Comparison of ENCODE assay signal across 8 cellular contexts in genomic region chr19:18000981-18001836, GRCh38. TPM values are rescaled to one million over a fixed set of nuclear protein-coding genes. Genes with fewer than 3 reads are reported as not detected.
A peak's percentile ranks its signal among the peaks of the same experiment; 100 is the strongest.
DNase-seq lines count a peak whose midpoint lies in the region; ATAC-seq, FAIRE-seq and TF ChIP-seq lines count a peak whose summit lies in the region.

No MANE protein-coding gene starts in this region.

- H4K91ac ChIP-seq in IMR-90 (ENCODE audit: insufficient read depth, low read depth, low read length), result peak overlapping the region; percentile 56; the same call in 1 of the 2 replicates

- H3K79me1 ChIP-seq in IMR-90 (ENCODE audit: low read depth in 1 of 2, low read length in 2 of 2), result peaks cover 9 to 10% of the 10 kb centered on the region in 2 experiments; a peak in 2 of 4 replicates

- no peak for FAIRE-seq in frontal cortex (lab: Jason Lieb, UNC)

- 0% methylated on average over 61 of the region's 104 CpGs; no CpG with 5 or more reads in 1 of the 2 experiments for WGBS in IMR-90 (ENCODE audit: extremely low coverage in 2 of 2, insufficient read length in 1 of 2), 2 experiments

- H2AK9ac ChIP-seq in IMR-90 (replicated peaks; ENCODE audit: low read depth, low read length, poor library complexity), result peak overlapping the region; percentile 89

- peak; percentile 94 to 97 (median 96) for DNase-seq in CD4-positive, CD25-positive, alpha-beta regulatory T cell
- DNase-seq in IMR-90, result peak; percentile 73
- DNase-seq in SJCRH30, result peak; percentile 47 to 56
- DNase-seq in activated naive CD4-positive, alpha-beta T cell (lab: John Stamatoyannopoulos, UW), result peak; percentile 55 to 90 (median 68)
- peak; percentile 89 to 91 for DNase-seq in frontal cortex (ENCODE audit: low spot score in 2 of 2)
- peak in 42 of 56 donors; percentile 23 to 82 (median 48) for DNase-seq in nucleus accumbens (lab: John Stamatoyannopoulos, UW)

- H2BK20ac ChIP-seq in IMR-90 (ENCODE audit: low read depth, low read length), result no peak overlapping the region

- peak; percentile 64 for TF ChIP-seq POLR2A in IMR-90 (IDR thresholded peaks at IDR 0.05; ENCODE audit: low read depth, low read length)

- CTCF ChIA-PET in IMR-90 (lab: Yijun Ruan, JAX), result interaction anchor here (0.8 to 1.0 kb wide), 2 partner anchors 58 to 63 kb away, joined by 3 read pairs; no protein-coding TSS in a partner anchor

- no peaks in the 10 kb centered on the region for H4K20me1 ChIP-seq in IMR-90 (ENCODE audit: insufficient read depth, low read length)

- TF ChIP-seq RAD21 in IMR-90 (IDR thresholded peaks at IDR 0.05; ENCODE audit: low read length), result no peak

- BruUV-seq in IMR-90 (replicated peaks; lab: Mats Ljungman, UMichigan), result no TSS peak

- peaks cover 27% of the 10 kb centered on the region for H3K4me1 ChIP-seq in CD4-positive, CD25-positive, alpha-beta regulatory T cell (ENCODE audit: control insufficient read depth, insufficient read depth, low read length, poor library complexity, severe bottlenecking)
- no peaks in the 10 kb centered on the region for H3K4me1 ChIP-seq in IMR-90 (ENCODE audit: control insufficient read depth, insufficient read depth, low read length)
- no peaks in the 10 kb centered on the region for H3K4me1 ChIP-seq in SJCRH30

- H2AFZ ChIP-seq in IMR-90 (replicated peaks; ENCODE audit: low read length, poor library complexity), result peak overlapping the region; percentile 94

- peak overlapping the region; percentile 67 for H3K4ac ChIP-seq in IMR-90 (ENCODE audit: low read depth, low read length)

- H3K9me1 ChIP-seq in IMR-90 (ENCODE audit: insufficient read depth, low read length), result no peaks in the 10 kb centered on the region; the same call in 1 of the 2 replicates

- H3K27ac Mint-ChIP-seq in CD4-positive, CD25-positive, alpha-beta regulatory T cell, result peak overlapping the region; percentile 71 to 100 (median 99)

- TF ChIP-seq CTCF in IMR-90 (conservative IDR thresholded peaks at IDR 0.05; ENCODE audit: low read depth, low read length), result no peak

- H3K9me3 Mint-ChIP-seq in CD4-positive, CD25-positive, alpha-beta regulatory T cell, result peaks cover 0 to 1% (median 0%) of the 10 kb centered on the region in 7 donors

- H3K9ac ChIP-seq in IMR-90 (ENCODE audit: low read depth, low read length), result peak overlapping the region; percentile 41

- H3K56ac ChIP-seq in IMR-90 (ENCODE audit: extremely low read depth, insufficient read depth, low read length), result no peak overlapping the region

- peak overlapping the region; percentile 87 for H2AK5ac ChIP-seq in IMR-90 (ENCODE audit: low read depth, low read length)

- H3K4me3 ChIP-seq in CD4-positive, CD25-positive, alpha-beta regulatory T cell (ENCODE audit: low read depth, low read length), result peak overlapping the region; percentile 81
- H3K4me3 ChIP-seq in IMR-90 (ENCODE audit: insufficient read depth, low read depth, low read length), result peak overlapping the region; percentile 63
- H3K4me3 ChIP-seq in SJCRH30, result peak overlapping the region; percentile 62

- peak; percentile 83 to 84 for ATAC-seq in CD4-positive, CD25-positive, alpha-beta regulatory T cell (ENCODE audit: low read depth in 2 of 2)
- ATAC-seq in GM19438 (IDR thresholded peaks at IDR 0.05; ENCODE audit: low read depth, unreplicated experiment), result peak; percentile 62
- peak; percentile 84 for ATAC-seq in IMR-90 (ENCODE audit: low read depth)

- H3K27ac ChIP-seq in CD4-positive, CD25-positive, alpha-beta regulatory T cell (ENCODE audit: insufficient read depth, low read length, poor library complexity, severe bottlenecking), result peak overlapping the region; percentile 94
- H3K27ac ChIP-seq in IMR-90 (ENCODE audit: insufficient read depth, low read length) (peak overlapping the region; percentile 24; the same call in 1 of the 2 replicates), SJCRH30 (no peak overlapping the region), temporal lobe (ENCODE audit: low read depth, low read length) (peak overlapping the region; percentile 80)

- no peaks in the 10 kb centered on the region for H3K36me3 Mint-ChIP-seq in CD4-positive, CD25-positive, alpha-beta regulatory T cell

- H3K4me3 Mint-ChIP-seq in CD4-positive, CD25-positive, alpha-beta regulatory T cell, result peak overlapping the region; percentile 91 to 93 (median 92)

- POLR2A ChIA-PET in IMR-90 (lab: Charles Lee; ENCODE audit: unreplicated experiment), result interaction anchor here (0.7 to 0.9 kb wide), 2 partner anchors 60 to 142 kb away, joined by 3 read pairs; no protein-coding TSS in a partner anchor

- H4K8ac ChIP-seq in IMR-90 (ENCODE audit: low read depth in 2 of 2, low read length in 2 of 2), result peak overlapping the region; percentile 91 to 92

- peak overlapping the region; percentile 49; the same call in 1 of the 2 replicates for H2BK120ac ChIP-seq in IMR-90 (ENCODE audit: low read depth, low read length)

- H3K14ac ChIP-seq in IMR-90 (replicated peaks; ENCODE audit: low read depth, low read length), result peak overlapping the region; percentile 7; the same call in 1 of the 2 replicates

- H2BK15ac ChIP-seq in IMR-90 (ENCODE audit: low read depth, low read length), result no peak overlapping the region; the same call in 2 of the 3 replicates

- peaks cover 3 to 37% (median 12%) of the 10 kb centered on the region in 4 donors for H3K4me1 Mint-ChIP-seq in CD4-positive, CD25-positive, alpha-beta regulatory T cell

- H4K5ac ChIP-seq in IMR-90 (ENCODE audit: low read depth, low read length), result no peak overlapping the region; the same call in 1 of the 2 replicates

- no peaks in the 10 kb centered on the region for H3K9me3 ChIP-seq in CD4-positive, CD25-positive, alpha-beta regulatory T cell (ENCODE audit: control insufficient read depth in 2 of 2, low read length in 2 of 2)
- H3K9me3 ChIP-seq in IMR-90 (ENCODE audit: control insufficient read depth, insufficient read depth, low read length) (no peaks in the 10 kb centered on the region), SJCRH30 (replicated peaks) (no peaks in the 10 kb centered on the region)

- H3K4me2 ChIP-seq in IMR-90 (ENCODE audit: low read depth, low read length), result peak overlapping the region; percentile 51

- intact Hi-C loops in IMR-90 (cut with micrococcal nuclease), result loop anchor here (10.0 kb wide), 1 partner anchor 154 kb away; the partner anchor contains the start of gene PIK3R2

- H3K27me3 Mint-ChIP-seq in CD4-positive, CD25-positive, alpha-beta regulatory T cell, result peaks cover 6% of the 10 kb centered on the region

- no peak overlapping the region for H3K23ac ChIP-seq in IMR-90 (ENCODE audit: low read depth, low read length)

- no peak overlapping the region; the same call in 1 of the 2 replicates for H3K18ac ChIP-seq in IMR-90 (ENCODE audit: low read depth, low read length)

- H3K27me3 ChIP-seq in CD4-positive, CD25-positive, alpha-beta regulatory T cell (ENCODE audit: control insufficient read depth, insufficient read depth, low read length), result no peaks in the 10 kb centered on the region
- no peaks in the 10 kb centered on the region for H3K27me3 ChIP-seq in IMR-90 (ENCODE audit: control insufficient read depth, insufficient read depth, low read length)
- H3K27me3 ChIP-seq in SJCRH30, result no peaks in the 10 kb centered on the region

- dilution Hi-C loops in IMR-90 (cut with HindIII; ENCODE audit: low sequenced_read_pairs, unreplicated experiment), result no loop called here

- in situ Hi-C loops in IMR-90 (cut with MboI; ENCODE audit: low sequenced_read_pairs), result no loop called here

- peak overlapping the region; percentile 51 for H2BK5ac ChIP-seq in IMR-90 (ENCODE audit: low read depth, low read length, poor library complexity, severe bottlenecking)

- H3K36me3 ChIP-seq in CD4-positive, CD25-positive, alpha-beta regulatory T cell (ENCODE audit: control insufficient read depth, insufficient read depth, low read length), result no peaks in the 10 kb centered on the region
- H3K36me3 ChIP-seq in IMR-90 (ENCODE audit: control insufficient read depth, insufficient read depth, low read length), result no peaks in the 10 kb centered on the region
- H3K36me3 ChIP-seq in SJCRH30, result no peaks in the 10 kb centered on the region

TF ChIP-seq in IMR-90, 13 proteins besides CTCF, POLR2A, EP300 and RAD21 (continues in another document):
- TF ChIP-seq RCOR1 (IDR thresholded peaks at IDR 0.05; ENCODE audit: insufficient replicate concordance, low read length) (no peak), MXI1 (IDR thresholded peaks at IDR 0.05; ENCODE audit: borderline replicate concordance, low read depth, low read length) (peak; percentile 87; the same call in 1 of the 2 replicates), CEBPB (IDR thresholded peaks at IDR 0.05; ENCODE audit: low read depth, low read length) (no peak), BHLHE40 (IDR thresholded peaks at IDR 0.05; ENCODE audit: low read depth, low read length) (peak; percentile 80), SMC3 (IDR thresholded peaks at IDR 0.05; ENCODE audit: low read depth, low read length) (no peak)
- TF ChIP-seq, protein P1, sequence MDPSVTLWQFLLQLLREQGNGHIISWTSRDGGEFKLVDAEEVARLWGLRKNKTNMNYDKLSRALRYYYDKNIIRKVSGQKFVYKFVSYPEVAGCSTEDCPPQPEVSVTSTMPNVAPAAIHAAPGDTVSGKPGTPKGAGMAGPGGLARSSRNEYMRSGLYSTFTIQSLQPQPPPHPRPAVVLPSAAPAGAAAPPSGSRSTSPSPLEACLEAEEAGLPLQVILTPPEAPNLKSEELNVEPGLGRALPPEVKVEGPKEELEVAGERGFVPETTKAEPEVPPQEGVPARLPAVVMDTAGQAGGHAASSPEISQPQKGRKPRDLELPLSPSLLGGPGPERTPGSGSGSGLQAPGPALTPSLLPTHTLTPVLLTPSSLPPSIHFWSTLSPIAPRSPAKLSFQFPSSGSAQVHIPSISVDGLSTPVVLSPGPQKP (IDR thresholded peaks at IDR 0.05; ENCODE audit: borderline replicate concordance, low read depth, low read length), result no peak

RNA-seq across cellular contexts. Expression of gene ARRDC2, which starts 6.8 kb away (rescaled TPM):
- total RNA-seq in CD4-positive, CD25-positive, alpha-beta regulatory T cell, result 151 TPM
- polyA plus RNA-seq in CD4-positive, CD25-positive, alpha-beta regulatory T cell, result 10 to 100 TPM; 25.9 to 42.7 (median 36.2) TPM
- 1.4 and 1.9 TPM in 2 replicates for total RNA-seq in IMR-90 (2012; rRNA removed)
- 4.5 and 4.9 TPM in 2 replicates for polyA plus RNA-seq in IMR-90 (2012; rRNA removed)
- polyA plus RNA-seq in IMR-90 (2012; cell fraction: cytosol; rRNA removed), result 1.7 and 6.3 TPM in 2 replicates
- 11.8 and 32.4 TPM in 2 replicates for polyA plus RNA-seq in IMR-90 (2012; cell fraction: nucleus; rRNA removed; ENCODE audit: low replicate concordance)
- 1.9 and 2.0 TPM in 2 replicates for total RNA-seq in SJCRH30 (2014; rRNA removed; shearing (Covaris generic))
- total RNA-seq in frontal cortex, result 1.6 TPM
- 2.5 TPM for total RNA-seq in temporal lobe

RNA-seq across cellular contexts. Expression of gene KCNN1, which starts 34.3 kb away (rescaled TPM):
- not detected for total RNA-seq in CD4-positive, CD25-positive, alpha-beta regulatory T cell
- polyA plus RNA-seq in CD4-positive, CD25-positive, alpha-beta regulatory T cell, result not detected
- total RNA-seq in IMR-90 (2012; rRNA removed) (under 0.01 TPM in 1 of 2 replicates, not detected in the other), frontal cortex (16.3 TPM), temporal lobe (15.0 TPM)
- 0.09 and 0.36 TPM in 2 replicates for polyA plus RNA-seq in IMR-90 (2012; rRNA removed)
- polyA plus RNA-seq in IMR-90 (2012; cell fraction: cytosol; rRNA removed), result 0.02 and 0.40 TPM in 2 replicates
- polyA plus RNA-seq in IMR-90 (2012; cell fraction: nucleus; rRNA removed; ENCODE audit: low replicate concordance), result 0.10 and 0.17 TPM in 2 replicates
- total RNA-seq in SJCRH30 (2014; rRNA removed; shearing (Covaris generic)), result not detected in 2 replicates

Comparison
In these comparisons a context has a peak if more than half of its experiments do, and no peak if none do; other contexts are left out.
1. RNA of gene ARRDC2, which starts 6.8 kb away (total RNA-seq): 151 TPM in CD4-positive, CD25-positive, alpha-beta regulatory T cell (single experiment); 2.5 TPM in temporal lobe (single experiment), 1.9 to 2.0 TPM in SJCRH30, 1.6 TPM in frontal cortex (single experiment) and 1.4 to 1.9 TPM in IMR-90; every median in the first group is over 10 times any median in the second.
2. RNA of gene KCNN1, which starts 34.3 kb away (total RNA-seq): 16.3 TPM in frontal cortex (single experiment) and 15.0 TPM in temporal lobe (single experiment); not detected in CD4-positive, CD25-positive, alpha-beta regulatory T cell (single experiment), under 0.01 TPM in IMR-90 and not detected in SJCRH30; every median in the first group is over 10 times any median in the second.
3. Peak in every context shown above with its lines, with median percentiles within 50 percentile points of each other: ATAC-seq, DNase-seq and H3K4me3 ChIP-seq.